ENCODE assay signal across 16 cellular contexts in the genomic region with DNA sequence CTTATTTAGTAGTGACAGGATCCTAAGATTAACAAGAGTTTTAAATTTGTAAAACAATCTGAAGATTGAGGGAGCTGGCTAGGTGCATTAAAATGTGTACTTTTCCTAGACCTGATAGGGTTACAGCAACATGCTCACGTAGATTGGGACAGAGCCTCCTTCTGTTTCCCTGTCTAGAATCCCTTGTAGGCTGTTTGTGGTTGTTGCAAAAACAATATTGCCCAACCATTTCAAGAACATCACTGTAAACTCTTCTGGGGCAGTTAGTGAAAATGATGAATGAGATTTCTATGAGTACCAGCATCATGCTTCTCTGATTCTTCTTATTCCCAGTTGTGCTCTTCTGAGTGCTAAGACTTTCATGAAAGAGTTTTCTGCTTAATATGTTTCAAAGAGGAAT. TPM values are rescaled to one million over a fixed set of nuclear protein-coding genes. Genes with fewer than 3 reads are reported as not detected.
DNase-seq lines count a peak whose midpoint lies in the region; ATAC-seq and TF ChIP-seq lines count a peak whose summit lies in the region.
"Had no signal": no experiment of that assay in that cellular context is flagged by ENCODE, and none has a peak within 500 bp of the region (broad histone marks: within the 10 kb centered on the region; RNA-seq: fewer than 3 reads in every experiment).

No MANE protein-coding gene starts in this region.

- no peak for ATAC-seq in GM18907 (IDR thresholded peaks at IDR 0.05; ENCODE audit: unreplicated experiment)

- H3K4me2 ChIP-seq in mesenchymal stem cell (ENCODE audit: low read length, poor library complexity, severe bottlenecking): no peak overlapping the region

- TF ChIP-seq CTCF in AG10803 (conservative IDR thresholded peaks at IDR 0.05; ENCODE audit: low read length) (no peak), NB4 (IDR thresholded peaks at IDR 0.05; ENCODE audit: low read depth, low read length) (no peak), choroid plexus epithelial cell (conservative IDR thresholded peaks at IDR 0.05; ENCODE audit: low read depth, low read length) (no peak)

- TF ChIP-seq POLR2A in NB4 (IDR thresholded peaks at IDR 0.05; ENCODE audit: extremely low read depth, insufficient read length): no peak

- H3K4me3 ChIP-seq in AG10803 (ENCODE audit: low read length) (no peak overlapping the region), NB4 (ENCODE audit: low read depth, low read length) (no peak overlapping the region), choroid plexus epithelial cell (ENCODE audit: low read depth, low read length) (no peak overlapping the region), mesenchymal stem cell (ENCODE audit: insufficient read depth in 1 of 2, low read depth in 1 of 2, low read length in 2 of 2) (no peak overlapping the region)

- DNase-seq in AG10803 (ENCODE audit: low read depth): peak; percentile 24
- DNase-seq in NB4 (ENCODE audit: low read depth): peak; percentile 34
- DNase-seq in choroid plexus epithelial cell (ENCODE audit: low read depth): peak; percentile 39
- DNase-seq in mesenchymal stem cell: peak; percentile 26
- DNase-seq in stimulated activated CD4-positive, alpha-beta T cell treated with anti-CD3 and anti-CD28 coated beads, Interleukin-1b, Interleukin-23, amount 100 ng/mL, for 48 hours: no peak
- no peak for DNase-seq in activated CD4-positive, alpha-beta T cell treated with anti-CD3 and anti-CD28 coated beads, Interleukin-2, amount 50 U/mL, for 1 hour
- DNase-seq in foreskin melanocyte: no peak
- DNase-seq: ACHN; C1 segment of cervical spinal cord; CD4-positive, alpha-beta memory T cell; DMS153; DMS79 treated with DMSO at 0.1 percent for 48 hours; EL; HCEC 1CT; HFFc6 had no signal

- no peak overlapping the region for H2BK5ac ChIP-seq in mesenchymal stem cell (ENCODE audit: low read depth, low read length, poor library complexity, severe bottlenecking)

- H3K4ac ChIP-seq in mesenchymal stem cell (ENCODE audit: low read depth in 1 of 2, low read length in 2 of 2): no peak overlapping the region

- peaks cover 2 to 67% of the 10 kb centered on the region in 2 experiments for H3K36me3 ChIP-seq in mesenchymal stem cell (ENCODE audit: control insufficient read depth in 1 of 2, insufficient read depth in 2 of 2, low read depth in 1 of 2, low read length in 2 of 2)

- H3K79me1 ChIP-seq in mesenchymal stem cell (replicated peaks; ENCODE audit: low read length, poor library complexity, severe bottlenecking): peaks cover 6% of the 10 kb centered on the region

- no peak overlapping the region for H2AK5ac ChIP-seq in mesenchymal stem cell (ENCODE audit: low read length, severe bottlenecking)

- H3K9me3 ChIP-seq in mesenchymal stem cell (ENCODE audit: control insufficient read depth, low read length): no peaks in the 10 kb centered on the region

- no peak overlapping the region for H3K27ac ChIP-seq in mesenchymal stem cell (ENCODE audit: low read length, poor library complexity, severe bottlenecking)

- H3K4me1 ChIP-seq in mesenchymal stem cell (ENCODE audit: control insufficient read depth, insufficient read depth, low read depth, low read length): no peaks in the 10 kb centered on the region

- H4K8ac ChIP-seq in mesenchymal stem cell (ENCODE audit: low read length): no peak overlapping the region

- H4K91ac ChIP-seq in mesenchymal stem cell (ENCODE audit: low read length): no peak overlapping the region

- H3K18ac ChIP-seq in mesenchymal stem cell (ENCODE audit: low read depth in 1 of 2, low read length in 2 of 2): no peak overlapping the region

- no peak overlapping the region for H2BK120ac ChIP-seq in mesenchymal stem cell (ENCODE audit: low read depth, low read length)

- H3K9ac ChIP-seq in mesenchymal stem cell (ENCODE audit: low read length): no peak overlapping the region

- no peak overlapping the region for H3K14ac ChIP-seq in mesenchymal stem cell (ENCODE audit: low read length in 2 of 2)

- H3K23ac ChIP-seq in mesenchymal stem cell (ENCODE audit: low read length in 2 of 2): no peak overlapping the region

- WGBS in mesenchymal stem cell: no CpG with 5 or more reads among the region's 1 CpG

- H2BK15ac ChIP-seq in mesenchymal stem cell (ENCODE audit: low read depth, poor library complexity, severe bottlenecking): no peak overlapping the region

- no peaks in the 10 kb centered on the region for H3K27me3 ChIP-seq in mesenchymal stem cell (ENCODE audit: control insufficient read depth in 1 of 2, insufficient read depth in 1 of 2, low read length in 2 of 2)

- no peak overlapping the region for H2AFZ ChIP-seq in mesenchymal stem cell (ENCODE audit: low read depth, low read length)

- no peak overlapping the region for H2BK12ac ChIP-seq in mesenchymal stem cell (ENCODE audit: low read length in 2 of 2)

RNA-seq across cellular contexts. Expression of gene CPED1, which starts 14.7 kb away (rescaled TPM):
- 39.3 TPM for polyA plus RNA-seq in mesenchymal stem cell (2013, experiment 1 of 2)
- polyA plus RNA-seq in mesenchymal stem cell (2013, experiment 2 of 2): 41.4 TPM
- polyA plus RNA-seq: CD4-positive, alpha-beta memory T cell had no signal

RNA-seq across cellular contexts. Expression of gene ING3, which starts 23.3 kb away (rescaled TPM):
- 11.6 TPM for polyA plus RNA-seq in mesenchymal stem cell (2013, experiment 1 of 2)
- 12.4 TPM for polyA plus RNA-seq in mesenchymal stem cell (2013, experiment 2 of 2)

Comparison
In these comparisons a context has a peak if more than half of its experiments do, and no peak if none do; other contexts are left out.
1. DNase-seq: peak in AG10803 (single experiment), NB4 (single experiment), choroid plexus epithelial cell (single experiment) and mesenchymal stem cell (single experiment); none in stimulated activated CD4-positive, alpha-beta T cell treated with anti-CD3 and anti-CD28 coated beads, Interleukin-1b, Interleukin-23, amount 100 ng/mL, for 48 hours (single experiment), activated CD4-positive, alpha-beta T cell treated with anti-CD3 and anti-CD28 coated beads, Interleukin-2, amount 50 U/mL, for 1 hour (single experiment) and foreskin melanocyte (single experiment).